8 cellular contexts compared by ENCODE assay signal in the genomic region with DNA sequence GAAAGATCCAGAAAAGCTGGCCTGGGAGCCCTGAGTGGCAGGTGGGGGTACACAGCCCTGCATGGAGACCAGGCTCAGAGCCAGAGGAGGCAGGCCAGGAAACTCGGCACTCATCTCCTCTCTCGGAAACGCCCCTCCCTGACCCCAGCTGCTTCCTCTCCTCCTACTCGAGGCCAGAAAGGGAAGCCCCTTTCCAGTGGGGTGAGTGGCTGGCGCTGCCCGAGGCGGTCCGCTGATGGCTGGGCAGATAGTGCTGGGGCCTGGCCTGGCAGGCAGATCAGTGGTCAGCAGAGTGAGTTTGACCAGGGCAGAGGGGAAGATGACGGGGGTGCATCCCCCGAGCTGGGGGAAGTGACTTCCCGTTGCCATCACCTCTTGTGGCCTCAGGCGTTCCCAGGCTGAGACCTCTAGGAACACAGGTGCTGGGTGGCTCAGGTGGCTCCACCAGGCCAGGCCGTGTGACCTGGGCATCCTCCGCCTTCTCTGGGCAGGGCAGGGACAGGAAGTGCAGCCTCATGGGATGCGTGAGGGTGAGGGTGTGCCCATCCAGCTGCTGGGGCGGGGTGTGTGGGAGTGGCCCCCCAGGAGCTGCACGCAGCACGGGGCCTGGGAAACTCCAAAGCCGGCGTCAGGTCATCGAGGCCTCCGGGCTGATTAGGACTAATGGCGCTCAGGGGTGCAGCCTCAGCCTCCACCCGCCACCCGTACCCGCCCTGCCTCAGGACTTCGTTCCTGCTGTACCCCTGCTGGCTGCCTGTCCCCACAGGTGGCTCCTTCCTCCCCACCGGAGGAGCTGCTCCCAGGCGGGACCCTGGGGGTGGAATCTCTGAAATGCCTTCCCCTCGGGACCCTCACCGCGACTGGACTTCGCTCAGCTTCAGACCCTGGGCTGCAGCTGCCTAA. TPM values are rescaled to one million over a fixed set of nuclear protein-coding genes. Genes with fewer than 3 reads are reported as not detected.
DNase-seq lines count a peak whose midpoint lies in the region; ATAC-seq, FAIRE-seq and TF ChIP-seq lines count a peak whose summit lies in the region.

No MANE protein-coding gene starts in this region.

- no peak overlapping the region for H2AFZ ChIP-seq in mesenchymal stem cell (ENCODE audit: low read depth, low read length)

- peak; percentile 91 for FAIRE-seq in GM12891 (lab: Jason Lieb, UNC)

- DNase-seq in GM12891 (ENCODE audit: insufficient read length, low spot score) (no peak), RPMI8226 (peak; percentile 75), mesenchymal stem cell (peak; percentile 51), uterus (peak; percentile 29 to 63), GM19238 (ENCODE audit: insufficient read length, low spot score) (no peak)
- no peak for DNase-seq in effector CD8-positive, alpha-beta T cell (lab: John Stamatoyannopoulos, UW)

- H3K36me3 ChIP-seq in mesenchymal stem cell (ENCODE audit: control insufficient read depth in 1 of 2, insufficient read depth in 2 of 2, low read depth in 1 of 2, low read length in 2 of 2): peaks cover 0 to 53% of the 10 kb centered on the region in 2 experiments
- no peaks in the 10 kb centered on the region for H3K36me3 ChIP-seq in uterus

- H2AK5ac ChIP-seq in mesenchymal stem cell (ENCODE audit: low read length, severe bottlenecking): peak overlapping the region; percentile 84

- H4K91ac ChIP-seq in mesenchymal stem cell (ENCODE audit: low read length): peak overlapping the region; percentile 99

- H3K27ac ChIP-seq in mesenchymal stem cell (ENCODE audit: low read length, poor library complexity, severe bottlenecking) (no peak overlapping the region), uterus (peak overlapping the region; percentile 74 to 84)

- H3K27me3 Mint-ChIP-seq in brain: peaks cover 11% of the 10 kb centered on the region

- H2BK5ac ChIP-seq in mesenchymal stem cell (ENCODE audit: low read depth, low read length, poor library complexity, severe bottlenecking): no peak overlapping the region

- peak overlapping the region in 1 of 2 experiments; percentile 55 for H3K14ac ChIP-seq in mesenchymal stem cell (ENCODE audit: low read length in 2 of 2)

- peak overlapping the region; percentile 83 for H2BK15ac ChIP-seq in mesenchymal stem cell (ENCODE audit: low read depth, poor library complexity, severe bottlenecking)

- no peak for TF ChIP-seq CTCF in brain (conservative IDR thresholded peaks at IDR 0.05)
- no peak for TF ChIP-seq CTCF in uterus (IDR thresholded peaks at IDR 0.05)

- H3K27ac Mint-ChIP-seq in brain: peak overlapping the region; percentile 62 to 97 (median 96)

- intact Hi-C loops in uterus (cut with DNase I; ENCODE audit: low total_unique reads): no loop called here

- WGBS in mesenchymal stem cell: 83% methylated on average over 33 of the region's 33 CpGs

- peak overlapping the region in 3 of 5 experiments; percentile 41 to 62 (median 53) for H3K4me3 Mint-ChIP-seq in brain

- no peak overlapping the region for H3K9ac ChIP-seq in mesenchymal stem cell (ENCODE audit: low read length)

- ATAC-seq in HG02678 (IDR thresholded peaks at IDR 0.05; ENCODE audit: unreplicated experiment): peak; percentile 46

- peak overlapping the region; percentile 58 for H2BK120ac ChIP-seq in mesenchymal stem cell (ENCODE audit: low read depth, low read length)

- H2BK12ac ChIP-seq in mesenchymal stem cell (ENCODE audit: low read length in 2 of 2): peak overlapping the region; percentile 81 to 84

- H3K27me3 ChIP-seq in mesenchymal stem cell (ENCODE audit: control insufficient read depth in 1 of 2, insufficient read depth in 1 of 2, low read length in 2 of 2): no peaks in the 10 kb centered on the region
- no peaks in the 10 kb centered on the region for H3K27me3 ChIP-seq in uterus

- H3K79me1 ChIP-seq in mesenchymal stem cell (replicated peaks; ENCODE audit: low read length, poor library complexity, severe bottlenecking): peaks cover 10% of the 10 kb centered on the region

- H3K4me3 ChIP-seq in mesenchymal stem cell (ENCODE audit: insufficient read depth in 1 of 2, low read depth in 1 of 2, low read length in 2 of 2) (no peak overlapping the region), uterus (no peak overlapping the region)

- H3K4ac ChIP-seq in mesenchymal stem cell (ENCODE audit: low read depth in 1 of 2, low read length in 2 of 2): peak overlapping the region; percentile 17 to 95

- no peak overlapping the region for H3K4me2 ChIP-seq in mesenchymal stem cell (ENCODE audit: low read length, poor library complexity, severe bottlenecking)

- no peaks in the 10 kb centered on the region for H3K36me3 Mint-ChIP-seq in brain

- H3K9me3 Mint-ChIP-seq in brain: no peaks in the 10 kb centered on the region

- no peak for TF ChIP-seq POLR2A in GM12891 (IDR thresholded peaks at IDR 0.05; ENCODE audit: low read depth, low read length)
- TF ChIP-seq POLR2A in uterus (IDR thresholded peaks at IDR 0.05): no peak

- H4K8ac ChIP-seq in mesenchymal stem cell (ENCODE audit: low read length): peak overlapping the region; percentile 92

- H3K4me1 Mint-ChIP-seq in brain: peaks cover 69% of the 10 kb centered on the region

- H3K4me1 ChIP-seq in mesenchymal stem cell (ENCODE audit: control insufficient read depth, insufficient read depth, low read depth, low read length): peaks cover 85% of the 10 kb centered on the region
- H3K4me1 ChIP-seq in uterus: peaks cover 0 to 11% of the 10 kb centered on the region in 2 donors

- H3K18ac ChIP-seq in mesenchymal stem cell (ENCODE audit: low read depth in 1 of 2, low read length in 2 of 2): peak overlapping the region; percentile 67 to 87

- H3K23ac ChIP-seq in mesenchymal stem cell (ENCODE audit: low read length in 2 of 2): no peak overlapping the region

- H3K9me3 ChIP-seq in mesenchymal stem cell (ENCODE audit: control insufficient read depth, low read length): no peaks in the 10 kb centered on the region
- H3K9me3 ChIP-seq in uterus: no peaks in the 10 kb centered on the region

TF ChIP-seq in GM12891, 5 proteins besides CTCF, POLR2A, EP300 and RAD21:
- no peak for TF ChIP-seq POU2F2 (IDR thresholded peaks at IDR 0.05; ENCODE audit: low read depth, low read length)
- TF ChIP-seq TAF1 (IDR thresholded peaks at IDR 0.05; ENCODE audit: low read depth, low read length): no peak
- peak; percentile 21 for TF ChIP-seq PAX5 (IDR thresholded peaks at IDR 0.05; ENCODE audit: insufficient read depth, low read length, severe bottlenecking)
- TF ChIP-seq POLR2AphosphoS5 (IDR thresholded peaks at IDR 0.05; ENCODE audit: low read depth, low read length): no peak
- TF ChIP-seq SPI1 (IDR thresholded peaks at IDR 0.05; ENCODE audit: low read depth, low read length): 0 out of 2 replicates have a peak, but pooled peaks have one; percentile 34

RNA-seq across cellular contexts. Expression of a gene that starts 5.8 kb away (rescaled TPM):
- 26.2 TPM for polyA plus RNA-seq in GM12891 (2012; ENCODE audit: low read depth, missing spikeins)
- polyA plus RNA-seq in brain (ENCODE audit: insufficient read depth, low read depth, low replicate concordance): 30.3 TPM
- polyA plus RNA-seq in mesenchymal stem cell (2013, experiment 1 of 2): 25.7 TPM
- 26.3 TPM for polyA plus RNA-seq in mesenchymal stem cell (2013, experiment 2 of 2)
- 10 to 100 TPM in 3 of 4 donors, 1 to 10 TPM in 1; 6.4 to 50.0 (median 29.3) TPM for total RNA-seq in uterus

RNA-seq across cellular contexts. Expression of a gene that starts 42.5 kb away (rescaled TPM):
- 40.6 TPM for polyA plus RNA-seq in GM12891 (2012; ENCODE audit: low read depth, missing spikeins)
- 19.7 TPM for polyA plus RNA-seq in brain (ENCODE audit: insufficient read depth, low read depth, low replicate concordance)
- polyA plus RNA-seq in mesenchymal stem cell (2013, experiment 1 of 2): 26.1 TPM
- 25.8 TPM for polyA plus RNA-seq in mesenchymal stem cell (2013, experiment 2 of 2)
- total RNA-seq in uterus: 10 to 100 TPM; 27.6 to 50.0 (median 36.1) TPM

RNA-seq across cellular contexts. Expression of a gene that starts 45.0 kb away (rescaled TPM):
- polyA plus RNA-seq in GM12891 (2012; ENCODE audit: low read depth, missing spikeins): 112 TPM
- 408 TPM for polyA plus RNA-seq in brain (ENCODE audit: insufficient read depth, low read depth, low replicate concordance)
- 336 TPM for polyA plus RNA-seq in mesenchymal stem cell (2013, experiment 1 of 2)
- 331 TPM for polyA plus RNA-seq in mesenchymal stem cell (2013, experiment 2 of 2)
- 100 to 1,000 TPM; 161 to 403 (median 225) TPM for total RNA-seq in uterus

Comparison
In these comparisons a context has a peak if more than half of its experiments do, and no peak if none do; other contexts are left out.
1. DNase-seq: peak in RPMI8226 (single experiment), mesenchymal stem cell (single experiment) and uterus (2 of 2); none in GM12891 (single experiment), GM19238 (single experiment) and effector CD8-positive, alpha-beta T cell (single experiment).